ENCODE assay signal across 12 cellular contexts in genomic region chr11:69644962-69645675, GRCh38. TPM values are rescaled to one million over a fixed set of nuclear protein-coding genes. Genes with fewer than 3 reads are reported as not detected.
DNase-seq lines count a peak whose midpoint lies in the region; ATAC-seq and TF ChIP-seq lines count a peak whose summit lies in the region.
"Had no signal": no experiment of that assay in that cellular context is flagged by ENCODE, and none has a peak within 500 bp of the region (broad histone marks: within the 10 kb centered on the region; RNA-seq: fewer than 3 reads in every experiment).

No MANE protein-coding gene starts in this region.

- no peak for TF ChIP-seq POLR2A in uterus (IDR thresholded peaks at IDR 0.05)

- TF ChIP-seq CTCF in A673 (conservative IDR thresholded peaks at IDR 0.05; ENCODE audit: low read depth, low read length) = peak; percentile 77
- TF ChIP-seq CTCF in GM23338 (conservative IDR thresholded peaks at IDR 0.05; ENCODE audit: low read depth in 2 of 2) = peak; percentile 31 to 45
- no peak for TF ChIP-seq CTCF in ascending aorta (IDR thresholded peaks at IDR 0.05)
- no peak for TF ChIP-seq CTCF in uterus (IDR thresholded peaks at IDR 0.05)
- TF ChIP-seq CTCF in left lung (IDR thresholded peaks at IDR 0.05) = no peak

- H3F3A ChIP-seq in GM23338 (replicated peaks; ENCODE audit: low read depth) = no peaks in the 10 kb centered on the region

- no peak overlapping the region for H3K9ac ChIP-seq in muscle layer of colon (ENCODE audit: low read length)

- DNase-seq in A673 (ENCODE audit: low spot score) (peak; percentile 89), GM23338 (ENCODE audit: low spot score) (no peak), ascending aorta (ENCODE audit: low spot score in 2 of 2) (no peak), uterus (no peak), left lung (no peak)
- DNase-seq: activated CD4-positive, alpha-beta T cell treated with anti-CD3 and anti-CD28 coated beads, Interleukin-2, amount 50 U/mL, for 1 hour; activated naive CD4-positive, alpha-beta T cell treated with anti-CD3 and anti-CD28 coated beads for 36 hours; glutamatergic neuron had no signal

- peaks cover 59% of the 10 kb centered on the region for H3K36me3 Mint-ChIP-seq in GM23338 (ENCODE audit: low read depth)

- POLR2A ChIA-PET in A673 (lab: Charles Lee; ENCODE audit: low non-redundant PET) = interaction anchor here (1.3 kb wide), 1 partner anchor 23 kb away, joined by 6 read pairs; no protein-coding TSS in a partner anchor

- H3K9me3 Mint-ChIP-seq in GM23338 = peaks cover 2% of the 10 kb centered on the region; the same call in 2 of the 3 replicates
- H3K9me3 Mint-ChIP-seq: activated naive CD4-positive, alpha-beta T cell treated with anti-CD3 and anti-CD28 coated beads for 36 hours had no signal

- peaks cover 25% of the 10 kb centered on the region for H3K27me3 Mint-ChIP-seq in GM23338 (ENCODE audit: insufficient read depth, low read depth, poor library complexity)

- H4K20me1 ChIP-seq in GM23338 (replicated peaks; ENCODE audit: insufficient read depth) = peaks cover 7% of the 10 kb centered on the region

- H2AFZ ChIP-seq in GM23338 = no peak overlapping the region

- no peak overlapping the region for H3K4me2 ChIP-seq in GM23338

- H3K4me3 ChIP-seq in A673 (ENCODE audit: low read depth, low read length, poor library complexity, severe bottlenecking) = peak overlapping the region; percentile 86
- H3K4me3 ChIP-seq in GM23338 = no peak overlapping the region
- H3K4me3 ChIP-seq in ascending aorta = no peak overlapping the region
- no peak overlapping the region for H3K4me3 ChIP-seq in muscle layer of colon (ENCODE audit: low read depth in 1 of 2, low read length in 2 of 2)
- no peak overlapping the region for H3K4me3 ChIP-seq in uterus
- no peak overlapping the region for H3K4me3 ChIP-seq in left lung

- no peak overlapping the region for H3K4me3 Mint-ChIP-seq in GM23338
- H3K4me3 Mint-ChIP-seq: activated naive CD4-positive, alpha-beta T cell treated with anti-CD3 and anti-CD28 coated beads for 36 hours had no signal

- H3K4me1 ChIP-seq in A673 (ENCODE audit: insufficient read depth, low read length, poor library complexity, severe bottlenecking) (peaks cover 50% of the 10 kb centered on the region), GM23338 (ENCODE audit: insufficient read depth) (peaks cover 5% of the 10 kb centered on the region), ascending aorta (peaks cover 5 to 23% of the 10 kb centered on the region in 2 donors), muscle layer of colon (ENCODE audit: insufficient read depth, low read length) (peaks cover 22% of the 10 kb centered on the region), uterus (peaks cover 0 to 28% of the 10 kb centered on the region in 2 donors), left lung (peaks cover 10 to 48% of the 10 kb centered on the region in 2 donors)

- intact Hi-C loops in A673 (cut with micrococcal nuclease; ENCODE audit: unreplicated experiment) (no loop called here), ascending aorta (cut with DNase I) (loop anchor here (2.0 to 5.0 kb wide), 3 partner anchors 26 to 803 kb away; partner anchors contain the start of gene CPT1A), uterus (cut with DNase I; ENCODE audit: low total_unique reads) (loop anchor here (5.0 to 10.0 kb wide), 2 partner anchors 350 to 543 kb away; partner anchors contain the start of gene MYEOV), left lung (cut with DNase I) (loop anchor here (5.0 to 10.0 kb wide), 3 partner anchors 350 to 543 kb away; partner anchors contain the start of gene MYEOV (in 1 of the 2))

- no TSS peak for BruUV-seq in A673 (replicated peaks; lab: Mats Ljungman, UMichigan)

- no peaks in the 10 kb centered on the region for H3K9me3 ChIP-seq in A673 (ENCODE audit: low read depth, low read length, poor library complexity, severe bottlenecking)
- no peaks in the 10 kb centered on the region for H3K9me3 ChIP-seq in ascending aorta
- H3K9me3 ChIP-seq in muscle layer of colon (ENCODE audit: low read length) = no peaks in the 10 kb centered on the region
- H3K9me3 ChIP-seq in uterus = no peaks in the 10 kb centered on the region
- no peaks in the 10 kb centered on the region for H3K9me3 ChIP-seq in left lung

- CTCF ChIA-PET in A673 (lab: Charles Lee) = interaction anchor here (0.6 kb wide), 1 partner anchor 45 kb away, joined by 6 read pairs; no protein-coding TSS in a partner anchor

- no peaks in the 10 kb centered on the region for H3K9me2 ChIP-seq in GM23338 (ENCODE audit: insufficient read depth)

- peaks cover 5% of the 10 kb centered on the region; the same call in 1 of the 3 replicates for H3K4me1 Mint-ChIP-seq in GM23338

- peaks cover 26% of the 10 kb centered on the region for H3K79me2 ChIP-seq in GM23338 (replicated peaks; ENCODE audit: insufficient read depth)

- no peak overlapping the region for H3K27ac Mint-ChIP-seq in GM23338
- H3K27ac Mint-ChIP-seq: activated naive CD4-positive, alpha-beta T cell treated with anti-CD3 and anti-CD28 coated beads for 36 hours had no signal

- peaks cover 81% of the 10 kb centered on the region for H3K36me3 ChIP-seq in A673 (ENCODE audit: insufficient read depth, low read length, poor library complexity, severe bottlenecking)
- H3K36me3 ChIP-seq in GM23338 (ENCODE audit: insufficient read depth) = no peaks in the 10 kb centered on the region; the same call in 1 of the 2 replicates
- peaks cover 16 to 39% of the 10 kb centered on the region in 2 donors for H3K36me3 ChIP-seq in ascending aorta
- H3K36me3 ChIP-seq in muscle layer of colon (ENCODE audit: insufficient read depth, low read length) = no peaks in the 10 kb centered on the region
- no peaks in the 10 kb centered on the region for H3K36me3 ChIP-seq in uterus
- peaks cover 0 to 35% of the 10 kb centered on the region in 2 donors for H3K36me3 ChIP-seq in left lung

- H3K27me3 ChIP-seq in A673 (replicated peaks; ENCODE audit: insufficient read depth, low read depth, low read length, poor library complexity) = no peaks in the 10 kb centered on the region
- peaks cover 16% of the 10 kb centered on the region for H3K27me3 ChIP-seq in GM23338 (ENCODE audit: insufficient read depth)
- H3K27me3 ChIP-seq in ascending aorta = no peaks in the 10 kb centered on the region
- peaks cover 5 to 42% of the 10 kb centered on the region in 2 donors for H3K27me3 ChIP-seq in muscle layer of colon (ENCODE audit: control insufficient read depth in 1 of 2, insufficient read depth in 2 of 2, low read length in 2 of 2)
- peaks cover 0 to 14% of the 10 kb centered on the region in 2 donors for H3K27me3 ChIP-seq in uterus
- H3K27me3 ChIP-seq in left lung = peaks cover 3 to 46% of the 10 kb centered on the region in 2 donors

- no peak for ATAC-seq in GM23338
- no peak for ATAC-seq in GM18867 (IDR thresholded peaks at IDR 0.05; ENCODE audit: unreplicated experiment)
- ATAC-seq in HG03342 (IDR thresholded peaks at IDR 0.05; ENCODE audit: unreplicated experiment) = no peak
- ATAC-seq in left lung = no peak

- H3K27ac ChIP-seq in A673 (ENCODE audit: low read depth, low read length, poor library complexity, severe bottlenecking) = peak overlapping the region; percentile 99
- no peak overlapping the region for H3K27ac ChIP-seq in GM23338 (ENCODE audit: low read depth)
- peak overlapping the region; percentile 47 to 49 for H3K27ac ChIP-seq in ascending aorta
- peak overlapping the region; percentile 23 for H3K27ac ChIP-seq in muscle layer of colon (ENCODE audit: low read depth, low read length)
- H3K27ac ChIP-seq in uterus = no peak overlapping the region
- no peak overlapping the region for H3K27ac ChIP-seq in left lung

TF ChIP-seq in GM23338, 12 proteins besides CTCF, POLR2A, EP300 and RAD21 (continues in another document):
- TF ChIP-seq, protein P1, sequence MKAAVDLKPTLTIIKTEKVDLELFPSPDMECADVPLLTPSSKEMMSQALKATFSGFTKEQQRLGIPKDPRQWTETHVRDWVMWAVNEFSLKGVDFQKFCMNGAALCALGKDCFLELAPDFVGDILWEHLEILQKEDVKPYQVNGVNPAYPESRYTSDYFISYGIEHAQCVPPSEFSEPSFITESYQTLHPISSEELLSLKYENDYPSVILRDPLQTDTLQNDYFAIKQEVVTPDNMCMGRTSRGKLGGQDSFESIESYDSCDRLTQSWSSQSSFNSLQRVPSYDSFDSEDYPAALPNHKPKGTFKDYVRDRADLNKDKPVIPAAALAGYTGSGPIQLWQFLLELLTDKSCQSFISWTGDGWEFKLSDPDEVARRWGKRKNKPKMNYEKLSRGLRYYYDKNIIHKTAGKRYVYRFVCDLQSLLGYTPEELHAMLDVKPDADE (IDR thresholded peaks at IDR 0.05) = no peak
- no peak for TF ChIP-seq ZNF331 (CRISPR knock-in tag; IDR thresholded peaks at IDR 0.05; ENCODE audit: low read depth)

RNA-seq across cellular contexts. Expression of gene CCND1, which starts 4.2 kb away (rescaled TPM):
- total RNA-seq in A673 (2021) (2,517 and 2,519 TPM in 2 replicates), ascending aorta (90.6 TPM), uterus (10 to 100 TPM in 3 of 4 donors, 1 to 10 TPM in 1; 2.9 to 96.5 (median 20.5) TPM), left lung (100 to 1,000 TPM; 243 to 581 TPM)
- 99.1 and 109 TPM in 2 replicates for total RNA-seq in GM23338 (2014; rRNA removed; shearing (Covaris generic))
- polyA plus RNA-seq in GM23338 (2016; fragmentation: Nextera tagmentation; extraction: Ambion mirVana) = 159 and 183 TPM in 2 replicates

RNA-seq across cellular contexts. Expression of gene LTO1, which starts 30.0 kb away (rescaled TPM):
- total RNA-seq in A673 (2021) = 52.8 and 56.0 TPM in 2 replicates
- 12.9 and 20.1 TPM in 2 replicates for total RNA-seq in GM23338 (2014; rRNA removed; shearing (Covaris generic))
- 23.2 and 23.3 TPM in 2 replicates for polyA plus RNA-seq in GM23338 (2016; fragmentation: Nextera tagmentation; extraction: Ambion mirVana)
- total RNA-seq in ascending aorta = 10.2 TPM
- total RNA-seq in uterus = 10 to 100 TPM in 2 of 4 donors, 1 to 10 TPM in 2; 4.1 to 30.7 (median 17.4) TPM
- total RNA-seq in left lung = 10 to 100 TPM; 18.0 to 21.6 TPM

RNA-seq across cellular contexts. Expression of gene FGF19, which starts 58.7 kb away (rescaled TPM):
- 0.69 TPM in 1 of 2 replicates, not detected in the other for total RNA-seq in A673 (2021)
- 27.4 and 36.1 TPM in 2 replicates for total RNA-seq in GM23338 (2014; rRNA removed; shearing (Covaris generic))
- polyA plus RNA-seq in GM23338 (2016; fragmentation: Nextera tagmentation; extraction: Ambion mirVana) = 21.7 and 22.3 TPM in 2 replicates
- total RNA-seq in ascending aorta = not detected
- total RNA-seq in uterus = under 1 TPM in 1 of 4 donors, not detected in 3; 0.97 TPM
- total RNA-seq in left lung = not detected
- total RNA-seq: M059J had no signal

Comparison
In these comparisons a context has a peak if more than half of its experiments do, and no peak if none do; other contexts are left out.
1. H3K27ac ChIP-seq: peak in A673 (single experiment), ascending aorta (2 of 2) and muscle layer of colon (single experiment); none in GM23338 (single experiment), uterus (0 of 2) and left lung (0 of 2).
2. CTCF ChIP-seq: peak in A673 (single experiment) and GM23338 (2 of 2); none in ascending aorta (0 of 3), uterus (0 of 4) and left lung (0 of 2).
3. RNA of gene FGF19, which starts 58.7 kb away (total RNA-seq): 27.4 to 36.1 TPM in GM23338; 0.69 TPM in A673, not detected in ascending aorta (single experiment), 0.97 TPM in uterus and not detected in left lung; every median in the first group is over 10 times any median in the second.